23 cellular contexts compared by ENCODE assay signal in the genomic region with DNA sequence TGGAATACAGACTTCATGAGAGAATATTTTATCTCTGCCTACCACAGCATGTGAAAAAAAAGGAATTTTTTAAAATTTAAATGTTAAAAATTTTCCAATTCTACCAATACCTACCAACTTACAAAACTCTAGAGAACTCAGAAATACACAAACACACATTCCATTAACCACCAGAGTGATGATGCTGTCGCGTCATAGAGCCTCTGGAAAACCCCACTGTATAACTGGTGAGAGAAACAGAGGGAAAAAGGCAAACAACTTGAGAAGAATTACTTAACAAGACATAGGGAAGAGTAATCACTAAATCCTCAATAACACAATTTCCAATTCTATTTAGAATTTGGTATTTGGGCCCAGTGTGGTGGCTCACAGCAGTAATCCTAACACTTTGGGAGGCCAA.
"Had no signal": no experiment of that assay in that cellular context is flagged by ENCODE, and none has a peak within 500 bp of the region (broad histone marks: within the 10 kb centered on the region; RNA-seq: fewer than 3 reads in every experiment).

No MANE protein-coding gene starts in this region.

- ATAC-seq: activated CD4-positive, CD25-positive, alpha-beta regulatory T cell treated with anti-CD3 and anti-CD28 coated beads, Interleukin-2, amount 50 U/mL, for 24 hours; left colon; lower lobe of right lung; natural killer cell; right lobe of liver; SK-N-SH treated with all-trans-retinoic acid at 6 μM for 48 hours; T-cell had no signal

- H3K27me3 ChIP-seq: brain microvascular endothelial cell, colonic mucosa, right lobe of liver had no signal

- DNase-seq: activated naive CD8-positive, alpha-beta T cell treated with anti-CD3 and anti-CD28 coated beads, Interleukin-2, amount 10 ng/mL, durations not matched to agents 7 days and 5 days; aorta; brain microvascular endothelial cell; central memory CD4-positive, alpha-beta T cell; colonic mucosa; foreskin melanocyte; glutamatergic neuron; hippocampal formation; islet precursor cell; left colon; lower lobe of right lung; natural killer cell; right lobe of liver; SIG-M5; small intestine; stimulated activated CD4-positive, alpha-beta T cell treated with anti-CD3 and anti-CD28 coated beads, Interleukin-4, amount 100 ng/mL, for 1 hour; T-cell; T1000; thyroid gland had no signal

- H3K4me3 Mint-ChIP-seq: activated naive CD8-positive, alpha-beta T cell treated with anti-CD3 and anti-CD28 coated beads, Interleukin-2, amount 10 ng/mL, durations not matched to agents 7 days and 5 days; natural killer cell; T-cell had no signal

- H3K27ac Mint-ChIP-seq: natural killer cell had no signal

- H3K4me3 ChIP-seq: colonic mucosa, lower lobe of right lung, right lobe of liver, thyroid gland had no signal

- H3K36me3 ChIP-seq: brain microvascular endothelial cell, colonic mucosa, right lobe of liver had no signal

- H3K9me3 ChIP-seq: colonic mucosa, lower lobe of right lung, neutrophil, right lobe of liver, thyroid gland had no signal

- H3K27me3 Mint-ChIP-seq: activated naive CD8-positive, alpha-beta T cell treated with anti-CD3 and anti-CD28 coated beads, Interleukin-2, amount 10 ng/mL, durations not matched to agents 7 days and 5 days; T-cell had no signal

- H3K27ac ChIP-seq: brain microvascular endothelial cell, colonic mucosa, lower lobe of right lung, neutrophil, parathyroid adenoma, right lobe of liver, thyroid gland had no signal

- H3K4me1 ChIP-seq: thyroid gland had no signal

- H3K9me3 Mint-ChIP-seq: activated naive CD8-positive, alpha-beta T cell treated with anti-CD3 and anti-CD28 coated beads, Interleukin-2, amount 10 ng/mL, durations not matched to agents 7 days and 5 days; natural killer cell; T-cell had no signal
